Comparison of ENCODE assay signal across 23 cellular contexts in the genomic region with DNA sequence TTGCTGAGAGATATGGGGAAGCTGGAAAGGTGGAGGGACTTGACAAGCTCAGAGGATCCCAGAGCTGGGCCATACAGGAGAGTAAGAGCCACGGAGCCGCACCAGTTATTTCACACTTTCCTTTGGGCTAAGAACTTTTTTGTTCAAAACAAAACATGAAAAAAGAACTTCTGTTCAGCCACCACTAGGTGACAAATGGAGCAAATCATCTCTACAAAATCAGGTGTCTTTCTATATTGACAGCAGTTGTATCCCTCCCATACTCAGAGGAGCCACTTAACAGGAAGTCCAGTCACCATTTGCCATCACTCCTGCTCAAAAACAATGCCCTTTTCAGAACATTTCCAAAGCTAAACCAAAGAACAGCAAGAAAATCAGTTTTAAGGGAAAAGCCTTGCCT.
DNase-seq lines count a peak whose midpoint lies in the region; ATAC-seq, FAIRE-seq and TF ChIP-seq lines count a peak whose summit lies in the region.
"Had no signal": no experiment of that assay in that cellular context is flagged by ENCODE, and none has a peak within 500 bp of the region (broad histone marks: within the 10 kb centered on the region; RNA-seq: fewer than 3 reads in every experiment).

No MANE protein-coding gene starts in this region.

- ATAC-seq in GM18511 (IDR thresholded peaks at IDR 0.05; ENCODE audit: unreplicated experiment) (no peak), GM21447 (IDR thresholded peaks at IDR 0.05; ENCODE audit: unreplicated experiment) (no peak), pancreas (no peak)
- ATAC-seq: sciatic nerve had no signal

- DNase-seq in ACHN (peak; percentile 19), NAMALWA (ENCODE audit: low spot score) (peak; percentile 61), epithelial cell of proximal tubule (ENCODE audit: low read depth) (no peak), pancreas (no peak), GM19238 (ENCODE audit: insufficient read length, low spot score) (no peak)
- DNase-seq: activated CD4-positive, alpha-beta T cell treated with anti-CD3 and anti-CD28 coated beads, Interleukin-2, amount 50 U/mL, for 4 hours; activated naive CD4-positive, alpha-beta T cell treated with anti-CD3 and anti-CD28 coated beads, Interleukin-2, amount 10 ng/mL, durations not matched to agents 7 days and 5 days; activated T-cell treated with anti-CD3 and anti-CD28 coated beads for 4 hours; cerebellar nuclear complex; effector CD4-positive, alpha-beta T cell; GM23248; head of caudate nucleus; NCI-H2029; NCI-H526 treated with DMSO at 0.1 percent for 48 hours; RPMI8226; upper lobe of left lung had no signal

- no peak for FAIRE-seq in pancreas (lab: Jason Lieb, UNC)
- FAIRE-seq: GM12892 had no signal

- 87 to 91% methylated on average over 2 of the region's 2 CpGs for WGBS in pancreas, 2 donors

- H3K4me3 ChIP-seq in epithelial cell of proximal tubule (ENCODE audit: low read depth, low read length) (no peak overlapping the region), pancreas (no peak overlapping the region)
- H3K4me3 ChIP-seq: ascending aorta, GM23248, lung, upper lobe of left lung had no signal

- no peaks in the 10 kb centered on the region for H3K36me3 ChIP-seq in pancreas
- H3K36me3 ChIP-seq: ascending aorta, upper lobe of left lung had no signal

- no peaks in the 10 kb centered on the region for H3K4me1 ChIP-seq in pancreas
- H3K4me1 ChIP-seq: ascending aorta, upper lobe of left lung had no signal

- in situ Hi-C loops in ACHN (cut with HindIII; ENCODE audit: low pct_ligation_motif_present, low pct_unique_long_range_greater_than_20kb, low sequenced_read_pairs) = no loop called here

- H3K27ac ChIP-seq in pancreas = no peak overlapping the region
- H3K27ac ChIP-seq: ascending aorta, GM23248, upper lobe of left lung had no signal

- intact Hi-C loops in pancreas (cut with DNase I) = no loop called here

- TF ChIP-seq CTCF in GM12872 (IDR thresholded peaks at IDR 0.05; ENCODE audit: insufficient read depth, low read depth, low read length) (0 out of 3 replicates have a peak, but pooled peaks have one; percentile 22), epithelial cell of proximal tubule (conservative IDR thresholded peaks at IDR 0.05; ENCODE audit: low read depth, low read length) (peak; percentile 32), pancreas (IDR thresholded peaks at IDR 0.05) (no peak)

- H3K9me3 ChIP-seq in pancreas = no peaks in the 10 kb centered on the region
- H3K9me3 ChIP-seq: ascending aorta, upper lobe of left lung had no signal

- no peaks in the 10 kb centered on the region for H3K27me3 ChIP-seq in pancreas
- H3K27me3 ChIP-seq: ascending aorta, upper lobe of left lung had no signal

Comparison
In these comparisons a context has a peak if more than half of its experiments do, and no peak if none do; other contexts are left out.
1. DNase-seq: peak in ACHN (single experiment) and NAMALWA (single experiment); none in epithelial cell of proximal tubule (single experiment), pancreas (0 of 6) and GM19238 (single experiment).
2. CTCF ChIP-seq: peak in GM12872 (single experiment) and epithelial cell of proximal tubule (single experiment); none in pancreas (0 of 4).